ENCODE assay signal across 9 cellular contexts in genomic region chr16:80569440-80570105, GRCh38. TPM values are rescaled to one million over a fixed set of nuclear protein-coding genes. Genes with fewer than 3 reads are reported as not detected.
DNase-seq lines count a peak whose midpoint lies in the region; ATAC-seq and TF ChIP-seq lines count a peak whose summit lies in the region.
"Had no signal": no experiment of that assay in that cellular context is flagged by ENCODE, and none has a peak within 500 bp of the region (broad histone marks: within the 10 kb centered on the region; RNA-seq: fewer than 3 reads in every experiment).

No MANE protein-coding gene starts in this region.

- no peaks in the 10 kb centered on the region for H3K9me3 ChIP-seq in right cardiac atrium (ENCODE audit: control insufficient read depth, low read length)

- no peak for TF ChIP-seq CTCF in fibroblast of pulmonary artery (IDR thresholded peaks at IDR 0.05; ENCODE audit: low read length, missing control alignments)

- no peak overlapping the region for H3K27ac ChIP-seq in right cardiac atrium (ENCODE audit: low read length)

- intact Hi-C loops in right cardiac atrium (cut with DNase I) (no loop called here), Right ventricle myocardium superior (cut with DNase I) (no loop called here)

- peak; percentile 14 to 36 for ATAC-seq in right cardiac atrium
- ATAC-seq in Right ventricle myocardium superior (ENCODE audit: poor library complexity): no peak
- ATAC-seq in GM21367 (IDR thresholded peaks at IDR 0.05; ENCODE audit: unreplicated experiment): no peak
- no peak for ATAC-seq in HG03139 (IDR thresholded peaks at IDR 0.05; ENCODE audit: unreplicated experiment)

- DNase-seq in right cardiac atrium: no peak
- DNase-seq in Right ventricle myocardium superior: no peak
- DNase-seq in activated CD4-positive, alpha-beta T cell treated with anti-CD3 and anti-CD28 coated beads for 48 hours: peak; percentile 88
- DNase-seq in fibroblast of pulmonary artery (ENCODE audit: low read depth): peak; percentile 44
- DNase-seq in stimulated activated CD8-positive, alpha-beta memory T cell treated with anti-CD3 and anti-CD28 coated beads, Interleukin-7, amount 100 ng/mL, for 4 hours (ENCODE audit: low read depth in 2 of 2): peak; percentile 58 to 64
- DNase-seq in NCI-H526 (lab: John Stamatoyannopoulos, UW): no peak

- H3K4me3 ChIP-seq in right cardiac atrium (ENCODE audit: low read length) (no peak overlapping the region), fibroblast of pulmonary artery (replicated peaks; ENCODE audit: low read depth, low read length) (no peak overlapping the region)
- H3K4me3 ChIP-seq: skin epidermis had no signal

- H3K4me1 ChIP-seq in right cardiac atrium (ENCODE audit: control insufficient read depth, insufficient read depth, low read length): no peaks in the 10 kb centered on the region

- no peaks in the 10 kb centered on the region for H3K27me3 ChIP-seq in right cardiac atrium (ENCODE audit: control insufficient read depth, insufficient read depth)

- 50% methylated on average over 9 of the region's 9 CpGs for WGBS in right cardiac atrium

RNA-seq across cellular contexts. Expression of gene DYNLRB2, which starts 28.8 kb away (rescaled TPM):
- 1 to 10 TPM in 1 of 4 donors, under 1 TPM in 1, not detected in 2; 0.56 to 1.0 TPM for total RNA-seq in right cardiac atrium
- not detected for polyA plus RNA-seq in right cardiac atrium
- total RNA-seq in Right ventricle myocardium superior: 1.1 TPM

Comparison
In these comparisons a context has a peak if more than half of its experiments do, and no peak if none do; other contexts are left out.
1. ATAC-seq: peak in right cardiac atrium (2 of 2); none in Right ventricle myocardium superior (single experiment), GM21367 (single experiment) and HG03139 (single experiment).
2. DNase-seq: peak in activated CD4-positive, alpha-beta T cell treated with anti-CD3 and anti-CD28 coated beads for 48 hours (single experiment), fibroblast of pulmonary artery (single experiment) and stimulated activated CD8-positive, alpha-beta memory T cell treated with anti-CD3 and anti-CD28 coated beads, Interleukin-7, amount 100 ng/mL, for 4 hours (2 of 2); none in right cardiac atrium (0 of 3), Right ventricle myocardium superior (single experiment) and NCI-H526 (0 of 2).